8 cellular contexts compared by ENCODE assay signal in the genomic region with DNA sequence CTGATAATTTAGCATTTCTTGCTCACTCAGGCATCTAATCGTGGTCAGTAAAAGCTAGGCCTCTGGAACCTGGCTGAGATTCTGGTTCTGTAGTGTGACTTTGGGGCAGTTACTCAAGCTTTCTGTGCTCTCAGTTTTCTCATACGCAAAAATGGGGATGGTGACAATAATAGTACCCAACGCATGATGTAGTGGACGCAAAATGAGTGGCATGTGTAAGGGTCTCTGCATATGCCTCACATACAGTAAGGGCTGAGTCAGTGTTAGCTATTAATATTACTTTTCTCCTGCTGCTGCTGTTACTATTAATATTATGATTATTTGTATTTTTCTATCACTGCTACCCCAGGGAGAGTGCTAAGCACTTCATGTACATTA. TPM values are rescaled to one million over a fixed set of nuclear protein-coding genes. Genes with fewer than 3 reads are reported as not detected.
DNase-seq lines count a peak whose midpoint lies in the region; ATAC-seq and TF ChIP-seq lines count a peak whose summit lies in the region.

No MANE protein-coding gene starts in this region.

- intact Hi-C loops in Panc1 (cut with micrococcal nuclease; ENCODE audit: unreplicated experiment) (no loop called here), esophagus muscularis mucosa (cut with DNase I) (no loop called here), prostate gland (cut with DNase I) (loop anchor here (5.0 kb wide), 1 partner anchor 416 kb away; the partner anchor contains the start of gene APMAP)

- H3K9me3 ChIP-seq in Panc1 (ENCODE audit: control insufficient read depth, insufficient read depth, low read depth, low read length) (peaks cover 5% of the 10 kb centered on the region; the same call in 1 of the 2 replicates), esophagus muscularis mucosa (peaks cover 0 to 9% (median 3%) of the 10 kb centered on the region in 4 donors), prostate gland (no peaks in the 10 kb centered on the region)

- peak overlapping the region; percentile 78 to 94 for H3K4me3 ChIP-seq in Panc1 (ENCODE audit: low read depth in 2 of 2, low read length in 2 of 2)
- peak overlapping the region; percentile 59 to 69 (median 65) for H3K4me3 ChIP-seq in esophagus muscularis mucosa
- H3K4me3 ChIP-seq in prostate gland: peak overlapping the region; percentile 42 to 46

- POLR2A ChIA-PET in GM10248 (lab: Yijun Ruan, JAX) (interaction anchor here (1.2 kb wide), 1 partner anchor 11 kb away, joined by 3 read pairs; no protein-coding TSS in a partner anchor), Panc1 (lab: Charles Lee) (no interaction called here)

- in situ Hi-C loops in Panc1 (cut with HindIII; ENCODE audit: low pct_unique_long_range_greater_than_20kb, low sequenced_read_pairs): no loop called here

- TF ChIP-seq EP300 in esophagus muscularis mucosa (IDR thresholded peaks at IDR 0.05): no peak

- BruUV-seq in Panc1 (replicated peaks; lab: Mats Ljungman, UMichigan): no TSS peak

- H3K27ac ChIP-seq in Panc1 (ENCODE audit: low read length) (peak overlapping the region; percentile 91), esophagus muscularis mucosa (replicated peaks in 1 of 4) (peak overlapping the region in 1 of 4 donors; percentile 58), prostate gland (no peak overlapping the region)

- WGBS in esophagus muscularis mucosa: 0% methylated on average over 4 of the region's 4 CpGs
- WGBS in prostate gland: 6% methylated on average over 4 of the region's 4 CpGs

- H3K36me3 ChIP-seq in Panc1 (ENCODE audit: control insufficient read depth, insufficient read depth, low read length): no peaks in the 10 kb centered on the region; the same call in 1 of the 2 replicates
- H3K36me3 ChIP-seq in esophagus muscularis mucosa: no peaks in the 10 kb centered on the region
- no peaks in the 10 kb centered on the region for H3K36me3 ChIP-seq in prostate gland

- ATAC-seq in Panc1 (no peak), HG02642 (IDR thresholded peaks at IDR 0.05; ENCODE audit: poor library complexity, unreplicated experiment) (no peak)

- TF ChIP-seq POLR2A in esophagus muscularis mucosa (IDR thresholded peaks at IDR 0.05; ENCODE audit: low read depth): no peak
- TF ChIP-seq POLR2A in prostate gland (IDR thresholded peaks at IDR 0.05): no peak

- TF ChIP-seq CTCF in GM10248 (IDR thresholded peaks at IDR 0.05; ENCODE audit: control extremely low read depth, extremely low read depth, low read depth, missing control alignments): no peak
- TF ChIP-seq CTCF in Panc1 (IDR thresholded peaks at IDR 0.05): no peak
- TF ChIP-seq CTCF in esophagus muscularis mucosa (IDR thresholded peaks at IDR 0.05): no peak
- TF ChIP-seq CTCF in prostate gland (IDR thresholded peaks at IDR 0.05): no peak

- H3K4me1 ChIP-seq in Panc1 (ENCODE audit: control insufficient read depth, insufficient read depth, low read length) (peaks cover 10% of the 10 kb centered on the region), esophagus muscularis mucosa (peaks cover 7 to 17% (median 12%) of the 10 kb centered on the region in 4 donors), prostate gland (replicated peaks) (peaks cover 3% of the 10 kb centered on the region)

- no peaks in the 10 kb centered on the region for H3K27me3 ChIP-seq in Panc1 (ENCODE audit: control insufficient read depth, insufficient read depth, low read length)
- no peaks in the 10 kb centered on the region for H3K27me3 ChIP-seq in esophagus muscularis mucosa
- no peaks in the 10 kb centered on the region for H3K27me3 ChIP-seq in prostate gland (replicated peaks; ENCODE audit: insufficient read depth)

- CTCF ChIA-PET in GM10248 (lab: Yijun Ruan, JAX): interaction anchor here (1.1 to 4.4 kb wide), 5 partner anchors 10 to 413 kb away, joined by 3 to 51 read pairs (median 7); no protein-coding TSS in a partner anchor
- CTCF ChIA-PET in Panc1 (lab: Charles Lee): no interaction called here

- DNase-seq in GM10248 (ENCODE audit: extremely low spot score): peak; percentile 11
- DNase-seq in Panc1 (ENCODE audit: low read depth, low spot score): no peak
- DNase-seq in esophagus muscularis mucosa (ENCODE audit: extremely low spot score): no peak
- DNase-seq in prostate gland (ENCODE audit: low spot score): no peak
- no peak for DNase-seq in stimulated activated CD4-positive, alpha-beta T cell treated with anti-CD3 and anti-CD28 coated beads, Interleukin-2, amount 100 ng/mL, for 24 hours
- no peak for DNase-seq in central memory CD4-positive, alpha-beta T cell
- no peak for DNase-seq in cerebellum (ENCODE audit: low spot score)

RNA-seq across cellular contexts. Expression of gene GINS1, which starts 0.7 kb away (rescaled TPM):
- total RNA-seq in Panc1 (2021; ENCODE audit: unreplicated experiment) (36.0 TPM), esophagus muscularis mucosa (under 1 TPM; 0.33 to 0.63 (median 0.47) TPM), prostate gland (1 to 10 TPM; 2.2 to 6.0 TPM), cerebellum (12.1 TPM)
- polyA plus RNA-seq in Panc1 (2012; ENCODE audit: insufficient read length): 10.0 TPM

RNA-seq across cellular contexts. Expression of gene ABHD12, which starts 17.5 kb away (rescaled TPM):
- 90.9 TPM for total RNA-seq in Panc1 (2021; ENCODE audit: unreplicated experiment)
- 116 TPM for polyA plus RNA-seq in Panc1 (2012; ENCODE audit: insufficient read length)
- total RNA-seq in esophagus muscularis mucosa: 10 to 100 TPM; 27.0 to 41.6 (median 35.4) TPM
- total RNA-seq in prostate gland: 10 to 100 TPM; 70.1 to 84.7 TPM
- total RNA-seq in cerebellum: 26.8 TPM
